In genomic region chr11:87421422-87421821, GRCh38 we compare ENCODE assay signal across 8 cellular contexts.
DNase-seq lines count a peak whose midpoint lies in the region; FAIRE-seq and TF ChIP-seq lines count a peak whose summit lies in the region.

No MANE protein-coding gene starts in this region.

- no peak overlapping the region for H3K4me3 Mint-ChIP-seq in HFFc6

- DNase-seq in AG08396 (ENCODE audit: low spot score) (peak; percentile 47), GM12864 (ENCODE audit: low read depth) (peak; percentile 39), HFFc6 (peak; percentile 83), M059J (ENCODE audit: low read depth) (peak; percentile 88), RCC 7860 (ENCODE audit: low spot score) (peak; percentile 62), kidney (no peak), stomach (no peak)
- DNase-seq in central memory CD4-positive, alpha-beta T cell, result peak; percentile 32

- no peaks in the 10 kb centered on the region for H3K9me3 Mint-ChIP-seq in HFFc6

- H3K36me3 Mint-ChIP-seq in HFFc6 (ENCODE audit: low read depth), result no peaks in the 10 kb centered on the region

- no peak overlapping the region for H3K27ac ChIP-seq in kidney (ENCODE audit: low read depth in 2 of 2, low read length in 2 of 2)
- no peak overlapping the region for H3K27ac ChIP-seq in stomach

- no peak for TF ChIP-seq POLR2A in stomach (IDR thresholded peaks at IDR 0.05)

- no peak for TF ChIP-seq EP300 in stomach (IDR thresholded peaks at IDR 0.05)

- H3K27ac Mint-ChIP-seq in HFFc6, result peak overlapping the region; percentile 89

- WGBS in stomach, 5 donors, result 12 to 31% (median 27%) methylated on average over 2 of the region's 2 CpGs

- peaks cover 68% of the 10 kb centered on the region for H3K4me1 Mint-ChIP-seq in HFFc6 (ENCODE audit: low read depth)

- H3K27me3 ChIP-seq in stomach, result no peaks in the 10 kb centered on the region

- H3K27me3 Mint-ChIP-seq in HFFc6 (ENCODE audit: insufficient read depth), result peaks cover 2% of the 10 kb centered on the region; the same call in 1 of the 2 replicates

- TF ChIP-seq CTCF in GM12864 (IDR thresholded peaks at IDR 0.05; ENCODE audit: low read depth, low read length, missing control alignments), result peak; percentile 82
- TF ChIP-seq CTCF in HFFc6 (IDR thresholded peaks at IDR 0.05), result peak; percentile 94
- TF ChIP-seq CTCF in kidney (IDR thresholded peaks at IDR 0.05; ENCODE audit: borderline replicate concordance, extremely low read depth, insufficient read depth), result peak; percentile 75
- peak in 5 of 7 experiments; percentile 57 to 84 (median 70) for TF ChIP-seq CTCF in stomach (IDR thresholded peaks at IDR 0.05)

- no peak overlapping the region for H3K9ac ChIP-seq in kidney (ENCODE audit: low read length in 2 of 2)

- no peaks in the 10 kb centered on the region for H3K9me3 ChIP-seq in kidney (ENCODE audit: control insufficient read depth in 1 of 2, low read length in 2 of 2)
- no peaks in the 10 kb centered on the region for H3K9me3 ChIP-seq in stomach

- H3K4me1 ChIP-seq in kidney (ENCODE audit: control insufficient read depth in 1 of 2, insufficient read depth in 1 of 2, low read depth in 1 of 2, low read length in 2 of 2) (peaks cover 0 to 2% of the 10 kb centered on the region in 2 donors), stomach (no peaks in the 10 kb centered on the region)

- H3K4me3 ChIP-seq in GM12864 (ENCODE audit: low read depth, low read length), result no peak overlapping the region
- no peak overlapping the region for H3K4me3 ChIP-seq in kidney (ENCODE audit: low read length in 2 of 2)
- H3K4me3 ChIP-seq in stomach, result no peak overlapping the region

- FAIRE-seq in RCC 7860 (lab: Jason Lieb, UNC) (no peak), kidney (lab: Jason Lieb, UNC) (peak; percentile 38)

- intact Hi-C loops in kidney (cut with DNase I) (loop anchor here (5.0 kb wide), 1 partner anchor 69 kb away; no protein-coding TSS in a partner anchor), stomach (cut with DNase I; ENCODE audit: low total_unique reads) (loop anchor here (2.0 kb wide), 1 partner anchor 69 kb away; no protein-coding TSS in a partner anchor)

- H3K36me3 ChIP-seq in kidney (ENCODE audit: control insufficient read depth in 1 of 2, insufficient read depth in 2 of 2, low read length in 2 of 2), result no peaks in the 10 kb centered on the region
- H3K36me3 ChIP-seq in stomach, result no peaks in the 10 kb centered on the region

Comparison
In these comparisons a context has a peak if more than half of its experiments do, and no peak if none do; other contexts are left out.
1. DNase-seq: peak in AG08396 (single experiment), GM12864 (single experiment), HFFc6 (single experiment), M059J (single experiment), RCC 7860 (single experiment) and central memory CD4-positive, alpha-beta T cell (single experiment); none in kidney (single experiment) and stomach (single experiment).
2. Peak in every context shown above with its lines, with median percentiles within 50 percentile points of each other: CTCF ChIP-seq.